Comparison of ENCODE assay signal across 32 cellular contexts in the genomic region with DNA sequence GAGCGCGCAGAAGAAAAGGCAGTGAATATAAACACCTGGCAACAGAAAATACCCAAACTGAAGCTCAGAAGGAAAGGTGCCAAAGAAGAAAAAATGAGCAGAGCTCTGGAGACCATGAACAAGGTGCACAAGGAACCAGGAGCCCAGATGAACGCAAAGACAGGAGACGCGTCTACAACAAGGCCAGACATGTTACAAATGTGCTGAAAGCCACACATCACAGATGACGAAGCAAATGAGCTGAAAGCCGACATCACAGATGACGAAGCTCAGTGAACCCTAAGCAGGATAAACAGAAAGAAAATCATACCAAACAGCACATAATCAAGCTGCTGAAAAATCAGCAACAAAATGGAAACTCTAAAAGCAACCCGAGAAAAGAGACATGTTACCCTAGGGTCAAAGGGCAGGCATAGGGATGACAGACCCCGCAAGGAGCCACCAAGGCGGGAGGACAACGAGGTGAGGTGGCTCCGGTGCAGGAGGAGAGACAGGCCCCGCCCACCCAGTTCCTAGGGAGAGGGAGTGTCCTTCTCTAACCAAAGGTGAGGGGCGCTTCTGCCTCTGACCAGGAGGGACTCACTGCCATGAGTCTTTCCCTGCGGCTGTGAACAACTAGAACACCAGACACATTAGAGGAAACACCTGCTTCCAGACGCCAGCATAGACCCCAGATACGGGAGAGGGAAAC. TPM values are rescaled to one million over a fixed set of nuclear protein-coding genes. Genes with fewer than 3 reads are reported as not detected.
A peak's percentile ranks its signal among the peaks of the same experiment; 100 is the strongest.
DNase-seq lines count a peak whose midpoint lies in the region; ATAC-seq, FAIRE-seq and TF ChIP-seq lines count a peak whose summit lies in the region.
"Had no signal": no experiment of that assay in that cellular context is flagged by ENCODE, and none has a peak within 500 bp of the region (broad histone marks: within the 10 kb centered on the region; RNA-seq: fewer than 3 reads in every experiment).

No MANE protein-coding gene starts in this region.

- H3K4me3 ChIP-seq in GM23338 (no peak overlapping the region), NT2/D1 (ENCODE audit: insufficient read length, low read depth) (no peak overlapping the region), epithelial cell of esophagus (ENCODE audit: low read length) (no peak overlapping the region), mesendoderm (ENCODE audit: low read length) (no peak overlapping the region)
- H3K4me3 ChIP-seq: gastrocnemius medialis, hepatocyte, prostate gland, right lobe of liver, spleen, thoracic aorta, uterus had no signal

- H3K9me2 ChIP-seq in GM23338 (ENCODE audit: insufficient read depth) = no peaks in the 10 kb centered on the region

- peak; percentile 68 for ATAC-seq in GM23338
- no peak for ATAC-seq in HG02884 (IDR thresholded peaks at IDR 0.05; ENCODE audit: unreplicated experiment)
- ATAC-seq: gastrocnemius medialis; left ventricle myocardium superior; right lobe of liver; Right ventricle myocardium inferior; stimulated activated naive CD8-positive, alpha-beta T cell treated with anti-CD3 and anti-CD28 coated beads, Interleukin-15, amount 100 ng/mL, for 72 hours had no signal

- H3K79me2 ChIP-seq in GM23338 (replicated peaks; ENCODE audit: insufficient read depth) (no peaks in the 10 kb centered on the region), mesendoderm (ENCODE audit: control insufficient read depth, insufficient read depth, low read length) (no peaks in the 10 kb centered on the region)
- H3K79me2 ChIP-seq: hepatocyte had no signal

- no peak overlapping the region for H4K8ac ChIP-seq in mesendoderm (ENCODE audit: low read depth, low read length)

- H3K36me3 Mint-ChIP-seq in GM23338 (ENCODE audit: low read depth) = peaks cover 36% of the 10 kb centered on the region

- H3K27me3 ChIP-seq in GM23338 (ENCODE audit: insufficient read depth) = peaks cover 96% of the 10 kb centered on the region
- H3K27me3 ChIP-seq in NT2/D1 (ENCODE audit: insufficient read depth, insufficient read length) = peaks cover 66% of the 10 kb centered on the region
- H3K27me3 ChIP-seq in mesendoderm (ENCODE audit: insufficient read depth, low read length, poor library complexity) = no peaks in the 10 kb centered on the region
- H3K27me3 ChIP-seq: gastrocnemius medialis, hepatocyte, right lobe of liver, spleen, uterus had no signal

- H3K23ac ChIP-seq in mesendoderm (ENCODE audit: low read length) = peak overlapping the region; percentile 100

- H3K79me1 ChIP-seq in mesendoderm (ENCODE audit: low read length) = no peaks in the 10 kb centered on the region

- peaks cover 93% of the 10 kb centered on the region for H3K27me3 Mint-ChIP-seq in GM23338 (ENCODE audit: insufficient read depth, low read depth, poor library complexity)
- H3K27me3 Mint-ChIP-seq: activated CD4-positive, alpha-beta memory T cell treated with anti-CD3 and anti-CD28 coated beads, Interleukin-2, amount 10 ng/mL, durations not matched to agents 7 days and 5 days; CD4-positive, alpha-beta memory T cell; stimulated activated naive CD8-positive, alpha-beta T cell treated with anti-CD3 and anti-CD28 coated beads, Interleukin-15, amount 100 ng/mL, for 72 hours had no signal

- no peak for FAIRE-seq in HTR-8/SVneo (lab: Jason Lieb, UNC)
- FAIRE-seq: D721Med, islet of Langerhans had no signal

- no peak overlapping the region for H2BK15ac ChIP-seq in mesendoderm (replicated peaks; ENCODE audit: low read depth)

- DNase-seq in GM23338 (ENCODE audit: low spot score) = peak; percentile 65
- no peak for DNase-seq in NT2/D1 (ENCODE audit: low read depth, low spot score)
- DNase-seq in epithelial cell of esophagus (ENCODE audit: low read depth) = peak; percentile 86
- DNase-seq in mesendoderm = peak; percentile 71
- no peak for DNase-seq in NCI-H82 (lab: John Stamatoyannopoulos, UW)
- DNase-seq in DMS53 treated with DMSO at 0.1 percent for 48 hours (lab: John Stamatoyannopoulos, UW; ENCODE audit: unreplicated experiment) = no peak
- DNase-seq in HTR-8/SVneo (ENCODE audit: insufficient read length, low spot score) = no peak
- DNase-seq: activated CD4-positive, alpha-beta memory T cell treated with anti-CD3 and anti-CD28 coated beads, Interleukin-2, amount 10 ng/mL, durations not matched to agents 7 days and 5 days; activated CD4-positive, alpha-beta T cell treated with anti-CD3 and anti-CD28 coated beads for 1 hour; activated CD8-positive, alpha-beta memory T cell treated with anti-CD3 and anti-CD28 coated beads, Interleukin-2, amount 50 U/mL, for 4 hours; activated naive CD4-positive, alpha-beta T cell treated with anti-CD3 and anti-CD28 coated beads for 36 hours; AML-193; CD4-positive, alpha-beta memory T cell; gastrocnemius medialis; left ventricle myocardium superior; NCI-H146; NCI-H446 treated with DMSO at 0.1 percent for 48 hours; right lobe of liver; spleen; stimulated activated CD4-positive, alpha-beta T cell treated with anti-CD3 and anti-CD28 coated beads, Interleukin-2, amount 100 ng/mL, for 24 hours; stimulated activated naive CD8-positive, alpha-beta T cell treated with anti-CD3 and anti-CD28 coated beads, Interleukin-15, amount 100 ng/mL, for 72 hours; uterus had no signal

- H2BK5ac ChIP-seq in mesendoderm (ENCODE audit: low read length) = peak overlapping the region; percentile 89

- no peak overlapping the region for H4K5ac ChIP-seq in mesendoderm (ENCODE audit: low read length)

- H3K27ac ChIP-seq in GM23338 (ENCODE audit: low read depth) (no peak overlapping the region), mesendoderm (ENCODE audit: low read depth, low read length) (peak overlapping the region; percentile 30)
- H3K27ac ChIP-seq: gastrocnemius medialis, hepatocyte, HL-60, prostate gland, right lobe of liver, spleen, thoracic aorta, uterus had no signal

- H3K4me3 Mint-ChIP-seq in GM23338 = peak overlapping the region; percentile 46
- H3K4me3 Mint-ChIP-seq: activated CD4-positive, alpha-beta memory T cell treated with anti-CD3 and anti-CD28 coated beads, Interleukin-2, amount 10 ng/mL, durations not matched to agents 7 days and 5 days; activated naive CD4-positive, alpha-beta T cell treated with anti-CD3 and anti-CD28 coated beads for 36 hours; activated T-helper 1 cell treated with anti-CD3 and anti-CD28 coated beads, Interleukin-12 subunit alpha, Interleukin-12 subunit beta, Interleukin-2, Interleukin-4 antibody, amounts not matched to agents 30 ng/mL and 10 ng/mL and 1 ng/mL, durations not matched to agents 14 hours and 24 hours and 36 hours; CD4-positive, alpha-beta memory T cell; mesothelial cell of epicardium; stimulated activated naive CD8-positive, alpha-beta T cell treated with anti-CD3 and anti-CD28 coated beads, Interleukin-15, amount 100 ng/mL, for 72 hours had no signal

- no peak overlapping the region for H2BK120ac ChIP-seq in mesendoderm (ENCODE audit: low read depth, low read length)

- H3K56ac ChIP-seq in mesendoderm (ENCODE audit: low read length) = peak overlapping the region; percentile 73

- H2AFZ ChIP-seq in GM23338 = no peak overlapping the region
- H2AFZ ChIP-seq: hepatocyte had no signal

- WGBS in mesendoderm (ENCODE audit: extremely low coverage, insufficient coverage, low lambda C conversion rate) = no CpG with 5 or more reads among the region's 18 CpGs

- H3K9ac ChIP-seq in NT2/D1 (ENCODE audit: insufficient read length, low read depth) (peak overlapping the region; percentile 26), mesendoderm (ENCODE audit: low read length) (peak overlapping the region; percentile 63)

- peak overlapping the region; percentile 72 for H2AK5ac ChIP-seq in mesendoderm (ENCODE audit: low read length)

- H4K20me1 ChIP-seq in GM23338 (replicated peaks; ENCODE audit: insufficient read depth) = peaks cover 31% of the 10 kb centered on the region

- H3K4ac ChIP-seq in mesendoderm (ENCODE audit: low read depth, low read length) = no peak overlapping the region

- no peaks in the 10 kb centered on the region for H3K9me3 Mint-ChIP-seq in GM23338
- H3K9me3 Mint-ChIP-seq: activated CD4-positive, alpha-beta memory T cell treated with anti-CD3 and anti-CD28 coated beads, Interleukin-2, amount 10 ng/mL, durations not matched to agents 7 days and 5 days; activated naive CD4-positive, alpha-beta T cell treated with anti-CD3 and anti-CD28 coated beads for 36 hours; activated T-helper 1 cell treated with anti-CD3 and anti-CD28 coated beads, Interleukin-12 subunit alpha, Interleukin-12 subunit beta, Interleukin-2, Interleukin-4 antibody, amounts not matched to agents 30 ng/mL and 10 ng/mL and 1 ng/mL, durations not matched to agents 14 hours and 24 hours and 36 hours; CD4-positive, alpha-beta memory T cell; mesothelial cell of epicardium; stimulated activated naive CD8-positive, alpha-beta T cell treated with anti-CD3 and anti-CD28 coated beads, Interleukin-15, amount 100 ng/mL, for 72 hours had no signal

- H3F3A ChIP-seq in GM23338 (replicated peaks; ENCODE audit: low read depth) = peaks cover 6% of the 10 kb centered on the region; the same call in 1 of the 2 replicates

- H3K4me1 ChIP-seq in GM23338 (ENCODE audit: insufficient read depth) = peaks cover 22% of the 10 kb centered on the region
- H3K4me1 ChIP-seq in NT2/D1 (ENCODE audit: insufficient read depth, insufficient read length) = peaks cover 12% of the 10 kb centered on the region
- peaks cover 19% of the 10 kb centered on the region for H3K4me1 ChIP-seq in mesendoderm (ENCODE audit: control insufficient read depth, low read depth, low read length)
- H3K4me1 ChIP-seq: gastrocnemius medialis, prostate gland, spleen, uterus had no signal

- H3K4me2 ChIP-seq in GM23338 = peak overlapping the region; percentile 50
- peak overlapping the region; percentile 71 for H3K4me2 ChIP-seq in mesendoderm (ENCODE audit: low read length)
- H3K4me2 ChIP-seq: hepatocyte had no signal

- no peak overlapping the region for H3K27ac Mint-ChIP-seq in GM23338
- H3K27ac Mint-ChIP-seq: activated CD4-positive, alpha-beta memory T cell treated with anti-CD3 and anti-CD28 coated beads, Interleukin-2, amount 10 ng/mL, durations not matched to agents 7 days and 5 days; activated naive CD4-positive, alpha-beta T cell treated with anti-CD3 and anti-CD28 coated beads for 36 hours; activated T-helper 1 cell treated with anti-CD3 and anti-CD28 coated beads, Interleukin-12 subunit alpha, Interleukin-12 subunit beta, Interleukin-2, Interleukin-4 antibody, amounts not matched to agents 30 ng/mL and 10 ng/mL and 1 ng/mL, durations not matched to agents 14 hours and 24 hours and 36 hours; mesothelial cell of epicardium had no signal

- peaks cover 38% of the 10 kb centered on the region for H3K4me1 Mint-ChIP-seq in GM23338

- TF ChIP-seq CTCF in GM23338 (conservative IDR thresholded peaks at IDR 0.05; ENCODE audit: low read depth in 2 of 2) = no peak
- TF ChIP-seq CTCF in epithelial cell of esophagus (IDR thresholded peaks at IDR 0.05; ENCODE audit: insufficient read depth, low read depth, low read length, missing control alignments) = no peak

- H3K9me3 ChIP-seq in NT2/D1 (ENCODE audit: insufficient read depth, low read length) = peaks cover 8% of the 10 kb centered on the region; the same call in 1 of the 2 replicates
- H3K9me3 ChIP-seq: gastrocnemius medialis, prostate gland, right lobe of liver, spleen, thoracic aorta, uterus had no signal

- H3K36me3 ChIP-seq in GM23338 (ENCODE audit: insufficient read depth) (no peaks in the 10 kb centered on the region), NT2/D1 (ENCODE audit: insufficient read depth, insufficient read length, low read length) (peaks cover 47% of the 10 kb centered on the region), mesendoderm (ENCODE audit: control insufficient read depth, insufficient read depth, low read length) (no peaks in the 10 kb centered on the region)
- H3K36me3 ChIP-seq: uterus had no signal

- no peak overlapping the region for H3K18ac ChIP-seq in mesendoderm (ENCODE audit: low read length)

RNA-seq across cellular contexts. Expression of a gene that starts 39.1 kb away (rescaled TPM):
- total RNA-seq in GM23338 (2014; rRNA removed; shearing (Covaris generic)) = 6.7 and 16.3 TPM in 2 replicates
- 6.4 and 7.0 TPM in 2 replicates for polyA plus RNA-seq in GM23338 (2016; fragmentation: Nextera tagmentation; extraction: Ambion mirVana)
- 6.8 TPM for polyA plus RNA-seq in mesendoderm (2013, experiment 1 of 2)
- 7.4 TPM for polyA plus RNA-seq in mesendoderm (2013, experiment 2 of 2)

RNA-seq across cellular contexts. Expression of a gene that starts 55.3 kb away (rescaled TPM):
- 10.6 and 14.4 TPM in 2 replicates for total RNA-seq in GM23338 (2014; rRNA removed; shearing (Covaris generic))
- polyA plus RNA-seq in GM23338 (2016; fragmentation: Nextera tagmentation; extraction: Ambion mirVana) = 2.9 and 3.5 TPM in 2 replicates
- 1.9 TPM for polyA plus RNA-seq in mesendoderm (2013, experiment 1 of 2)
- polyA plus RNA-seq in mesendoderm (2013, experiment 2 of 2) = 1.6 TPM

Comparison
In these comparisons a context has a peak if more than half of its experiments do, and no peak if none do; other contexts are left out.
1. DNase-seq: peak in GM23338 (single experiment), epithelial cell of esophagus (single experiment) and mesendoderm (single experiment); none in NT2/D1 (single experiment), NCI-H82 (single experiment), DMS53 treated with DMSO at 0.1 percent for 48 hours (single experiment) and HTR-8/SVneo (single experiment).